In the genomic region with DNA sequence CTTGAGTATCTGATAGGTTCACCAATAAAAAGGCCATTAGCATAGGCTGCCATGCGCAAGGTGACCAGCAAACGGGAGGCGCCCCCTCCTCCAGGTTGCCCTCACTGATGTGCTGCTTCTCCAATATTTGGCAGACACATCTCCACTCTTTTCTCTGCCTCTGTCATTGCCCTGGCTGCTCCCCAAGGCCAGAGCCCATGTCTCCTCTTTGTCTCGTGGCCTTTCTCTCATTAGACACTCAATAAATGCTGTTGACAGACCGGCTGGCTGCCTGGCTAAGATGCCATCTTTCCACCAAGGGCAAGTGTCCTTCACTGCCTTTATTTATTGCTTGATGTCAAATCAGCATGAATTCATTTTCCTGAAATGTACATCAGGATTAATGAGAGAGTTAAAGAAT, we compare ENCODE assay signal across 14 cellular contexts.
A peak's percentile ranks its signal among the peaks of the same experiment; 100 is the strongest.
DNase-seq lines count a peak whose midpoint lies in the region; ATAC-seq and TF ChIP-seq lines count a peak whose summit lies in the region.
"Had no signal": no experiment of that assay in that cellular context is flagged by ENCODE, and none has a peak within 500 bp of the region (broad histone marks: within the 10 kb centered on the region; RNA-seq: fewer than 3 reads in every experiment).

No MANE protein-coding gene starts in this region.

- no CpG with 5 or more reads among the region's 5 CpGs for WGBS in trophoblast cell (ENCODE audit: extremely low coverage, insufficient coverage, insufficient read length)

- TF ChIP-seq CTCF in GM23338 (conservative IDR thresholded peaks at IDR 0.05; ENCODE audit: low read depth in 2 of 2) (no peak), RWPE2 (IDR thresholded peaks at IDR 0.05; ENCODE audit: poor library complexity, severe bottlenecking) (no peak)
- TF ChIP-seq CTCF in CD8-positive, alpha-beta T cell (IDR thresholded peaks at IDR 0.05) = no peak

- H3K4ac ChIP-seq in trophoblast cell (ENCODE audit: low read depth, low read length) = no peak overlapping the region

- intact Hi-C loops in Right ventricle myocardium superior (cut with DNase I) = no loop called here
- intact Hi-C loops in cardiac septum (cut with DNase I) = no loop called here
- intact Hi-C loops in CD8-positive, alpha-beta T cell (cut with DNase I, micrococcal nuclease) = no loop called here

- peak overlapping the region; percentile 48 for H3K9ac ChIP-seq in trophoblast cell (ENCODE audit: low read length)

- no peaks in the 10 kb centered on the region for H3K4me1 Mint-ChIP-seq in GM23338
- no peaks in the 10 kb centered on the region for H3K4me1 Mint-ChIP-seq in CD8-positive, alpha-beta T cell (ENCODE audit: low read depth)
- H3K4me1 Mint-ChIP-seq: CD4-positive, alpha-beta memory T cell had no signal

- H2AK5ac ChIP-seq in trophoblast cell (ENCODE audit: low read length) = no peak overlapping the region

- no peak overlapping the region for H4K8ac ChIP-seq in trophoblast cell (ENCODE audit: low read depth, low read length)

- no peaks in the 10 kb centered on the region for H3K79me2 ChIP-seq in GM23338 (replicated peaks; ENCODE audit: insufficient read depth)
- no peaks in the 10 kb centered on the region for H3K79me2 ChIP-seq in trophoblast cell (ENCODE audit: control insufficient read depth, insufficient read depth, low read length, poor library complexity)

- H2BK5ac ChIP-seq in trophoblast cell (ENCODE audit: low read depth, low read length, poor library complexity) = no peak overlapping the region

- H2AFZ ChIP-seq in GM23338 (0 out of 2 replicates have a peak overlapping the region, but pooled peaks have one; percentile 5), trophoblast cell (ENCODE audit: insufficient read depth, low read length, poor library complexity) (no peak overlapping the region)

- DNase-seq in Right ventricle myocardium superior = peak; percentile 55
- no peak for DNase-seq in cardiac septum (ENCODE audit: low spot score)
- DNase-seq in GM23338 (ENCODE audit: low spot score) = no peak
- no peak for DNase-seq in RWPE2 (ENCODE audit: low spot score)
- DNase-seq in trophoblast cell = no peak
- no peak for DNase-seq in CD8-positive, alpha-beta T cell
- DNase-seq: C1 segment of cervical spinal cord; Caco-2; CD4-positive, alpha-beta memory T cell; DMS153; DND-41; GOT3; HFFc6 had no signal

- POLR2A ChIA-PET in CD8-positive, alpha-beta T cell (lab: Charles Lee) = no interaction called here

- no peaks in the 10 kb centered on the region; the same call in 2 of the 3 replicates for H3K9me3 Mint-ChIP-seq in GM23338
- no peaks in the 10 kb centered on the region for H3K9me3 Mint-ChIP-seq in CD8-positive, alpha-beta T cell

- no peaks in the 10 kb centered on the region for H3K27me3 ChIP-seq in GM23338 (ENCODE audit: insufficient read depth)
- no peaks in the 10 kb centered on the region for H3K27me3 ChIP-seq in RWPE2 (ENCODE audit: insufficient read depth, poor library complexity, severe bottlenecking)
- H3K27me3 ChIP-seq in trophoblast cell (ENCODE audit: insufficient read depth, low read length) = no peaks in the 10 kb centered on the region
- H3K27me3 ChIP-seq in CD8-positive, alpha-beta T cell (ENCODE audit: insufficient read depth, low read length) = no peaks in the 10 kb centered on the region

- H4K91ac ChIP-seq in trophoblast cell (ENCODE audit: low read depth, low read length) = no peak overlapping the region

- H3K27ac ChIP-seq in GM23338 (ENCODE audit: low read depth) (no peak overlapping the region), RWPE2 (ENCODE audit: poor library complexity, severe bottlenecking) (peak overlapping the region; percentile 47), trophoblast cell (ENCODE audit: low read depth, low read length) (no peak overlapping the region)
- no peak overlapping the region for H3K27ac ChIP-seq in CD8-positive, alpha-beta T cell (ENCODE audit: low read depth, low read length)

- H3K4me1 ChIP-seq in GM23338 (ENCODE audit: insufficient read depth) (no peaks in the 10 kb centered on the region), RWPE2 (ENCODE audit: insufficient read depth, poor library complexity, severe bottlenecking) (peaks cover 9% of the 10 kb centered on the region), trophoblast cell (ENCODE audit: control insufficient read depth in 1 of 2, insufficient read depth in 2 of 2, low read length in 2 of 2) (no peaks in the 10 kb centered on the region)
- H3K4me1 ChIP-seq in CD8-positive, alpha-beta T cell (ENCODE audit: insufficient read depth, low read length) = no peaks in the 10 kb centered on the region
- H3K4me1 ChIP-seq: Caco-2 had no signal

- peaks cover 3% of the 10 kb centered on the region for H3K27me3 Mint-ChIP-seq in GM23338 (ENCODE audit: insufficient read depth, low read depth, poor library complexity)
- no peaks in the 10 kb centered on the region for H3K27me3 Mint-ChIP-seq in CD8-positive, alpha-beta T cell (ENCODE audit: low read depth)
- H3K27me3 Mint-ChIP-seq: CD4-positive, alpha-beta memory T cell had no signal

- H3K9me3 ChIP-seq in RWPE2 (ENCODE audit: severe bottlenecking) = no peaks in the 10 kb centered on the region
- no peaks in the 10 kb centered on the region for H3K9me3 ChIP-seq in trophoblast cell (ENCODE audit: insufficient read depth, low read depth, low read length)
- H3K9me3 ChIP-seq in CD8-positive, alpha-beta T cell (ENCODE audit: low read length) = no peaks in the 10 kb centered on the region
- H3K9me3 ChIP-seq: Caco-2, HAP-1 had no signal

- H4K20me1 ChIP-seq in GM23338 (replicated peaks; ENCODE audit: insufficient read depth) = no peaks in the 10 kb centered on the region

- H3K36me3 ChIP-seq in GM23338 (ENCODE audit: insufficient read depth) (no peaks in the 10 kb centered on the region), RWPE2 (ENCODE audit: low read depth) (no peaks in the 10 kb centered on the region), trophoblast cell (ENCODE audit: control insufficient read depth in 1 of 2, insufficient read depth in 2 of 2, low read length in 2 of 2) (no peaks in the 10 kb centered on the region)
- no peaks in the 10 kb centered on the region for H3K36me3 ChIP-seq in CD8-positive, alpha-beta T cell (ENCODE audit: insufficient read depth, low read length)
- H3K36me3 ChIP-seq: HAP-1 had no signal

- H3K23ac ChIP-seq in trophoblast cell (ENCODE audit: low read length) = no peak overlapping the region

- no peaks in the 10 kb centered on the region for H3K79me1 ChIP-seq in trophoblast cell (ENCODE audit: low read length)

- H3K18ac ChIP-seq in trophoblast cell (ENCODE audit: low read length) = no peak overlapping the region

- H2BK120ac ChIP-seq in trophoblast cell (ENCODE audit: insufficient read depth, low read length, poor library complexity) = no peak overlapping the region

- H3K14ac ChIP-seq in trophoblast cell (ENCODE audit: low read length) = no peak overlapping the region

- no peaks in the 10 kb centered on the region for H3K9me2 ChIP-seq in GM23338 (ENCODE audit: insufficient read depth)

- no peak overlapping the region for H3K4me3 ChIP-seq in GM23338
- no peak overlapping the region for H3K4me3 ChIP-seq in RWPE2 (ENCODE audit: severe bottlenecking)
- no peak overlapping the region for H3K4me3 ChIP-seq in trophoblast cell (ENCODE audit: low read depth, low read length)
- H3K4me3 ChIP-seq in CD8-positive, alpha-beta T cell (ENCODE audit: low read depth, low read length) = no peak overlapping the region
- H3K4me3 ChIP-seq: HAP-1 had no signal

- H2BK12ac ChIP-seq in trophoblast cell (ENCODE audit: low read length) = no peak overlapping the region

- no peak overlapping the region for H3K27ac Mint-ChIP-seq in GM23338
- H3K27ac Mint-ChIP-seq in CD8-positive, alpha-beta T cell = no peak overlapping the region
- H3K27ac Mint-ChIP-seq: CD4-positive, alpha-beta memory T cell; HFFc6 had no signal

- peak; percentile 64 for ATAC-seq in Right ventricle myocardium superior (ENCODE audit: poor library complexity)
- ATAC-seq in GM23338 = no peak
- no peak for ATAC-seq in RWPE2 (ENCODE audit: low read depth)
- ATAC-seq in CD8-positive, alpha-beta T cell = no peak

- no peaks in the 10 kb centered on the region for H3F3A ChIP-seq in GM23338 (replicated peaks; ENCODE audit: low read depth)

- H3K4me3 Mint-ChIP-seq in GM23338 = no peak overlapping the region
- H3K4me3 Mint-ChIP-seq in CD8-positive, alpha-beta T cell = no peak overlapping the region
- H3K4me3 Mint-ChIP-seq: CD4-positive, alpha-beta memory T cell; HFFc6 had no signal

- H3K36me3 Mint-ChIP-seq in GM23338 (ENCODE audit: low read depth) = no peaks in the 10 kb centered on the region
- H3K36me3 Mint-ChIP-seq in CD8-positive, alpha-beta T cell = no peaks in the 10 kb centered on the region
- H3K36me3 Mint-ChIP-seq: CD4-positive, alpha-beta memory T cell had no signal

- no peak overlapping the region for H3K4me2 ChIP-seq in GM23338
- no peak overlapping the region for H3K4me2 ChIP-seq in trophoblast cell (ENCODE audit: low read length)

- no peak overlapping the region for H4K12ac ChIP-seq in trophoblast cell (ENCODE audit: low read depth, low read length)

- CTCF ChIA-PET in CD8-positive, alpha-beta T cell (lab: Charles Lee) = no interaction called here

TF ChIP-seq in GM23338, 12 proteins besides CTCF, POLR2A, EP300 and RAD21 (continues in another document):
- no peak for TF ChIP-seq ZNF114 (CRISPR knock-in tag; IDR thresholded peaks at IDR 0.05)
- no peak for TF ChIP-seq CREB1 (CRISPR knock-in tag; IDR thresholded peaks at IDR 0.05; ENCODE audit: low read depth)
- no peak for TF ChIP-seq STAT1 (IDR thresholded peaks at IDR 0.05; ENCODE audit: unreplicated experiment)
- no peak for TF ChIP-seq ZNF331 (CRISPR knock-in tag; IDR thresholded peaks at IDR 0.05; ENCODE audit: low read depth)
- TF ChIP-seq EZH2 (IDR thresholded peaks at IDR 0.05; ENCODE audit: low read depth, unreplicated experiment) = no peak
- TF ChIP-seq POLR2AphosphoS5 (IDR thresholded peaks at IDR 0.05; ENCODE audit: low read depth) = no peak
- no peak for TF ChIP-seq EZH2phosphoT487 (IDR thresholded peaks at IDR 0.05; ENCODE audit: unreplicated experiment)
- TF ChIP-seq, protein P1, sequence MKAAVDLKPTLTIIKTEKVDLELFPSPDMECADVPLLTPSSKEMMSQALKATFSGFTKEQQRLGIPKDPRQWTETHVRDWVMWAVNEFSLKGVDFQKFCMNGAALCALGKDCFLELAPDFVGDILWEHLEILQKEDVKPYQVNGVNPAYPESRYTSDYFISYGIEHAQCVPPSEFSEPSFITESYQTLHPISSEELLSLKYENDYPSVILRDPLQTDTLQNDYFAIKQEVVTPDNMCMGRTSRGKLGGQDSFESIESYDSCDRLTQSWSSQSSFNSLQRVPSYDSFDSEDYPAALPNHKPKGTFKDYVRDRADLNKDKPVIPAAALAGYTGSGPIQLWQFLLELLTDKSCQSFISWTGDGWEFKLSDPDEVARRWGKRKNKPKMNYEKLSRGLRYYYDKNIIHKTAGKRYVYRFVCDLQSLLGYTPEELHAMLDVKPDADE (IDR thresholded peaks at IDR 0.05) = no peak
- TF ChIP-seq NANOG (IDR thresholded peaks at IDR 0.05; ENCODE audit: borderline replicate concordance) = no peak
- no peak for TF ChIP-seq JUNB (IDR thresholded peaks at IDR 0.05; ENCODE audit: unreplicated experiment)
